Comparison of ENCODE assay signal across 1 cellular context in the genomic region with DNA sequence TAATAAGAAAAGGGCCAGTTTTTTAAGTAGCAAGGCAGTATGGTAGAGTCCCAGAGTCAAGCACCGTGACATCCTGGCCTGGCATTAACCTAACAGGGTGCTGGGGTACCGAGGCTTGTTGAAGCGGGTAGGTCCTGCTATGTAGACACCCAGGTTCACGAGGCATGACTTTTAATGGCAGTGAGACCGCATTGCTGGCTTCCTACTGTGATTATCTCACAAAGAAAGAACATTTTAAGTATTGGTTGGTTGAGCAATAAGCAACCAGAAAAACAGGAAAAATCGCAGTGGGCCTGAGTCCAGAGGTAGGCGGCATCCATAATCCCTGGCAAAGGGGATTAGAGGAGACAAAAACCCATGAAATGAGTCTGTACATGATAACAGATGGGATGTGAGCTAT.
TF ChIP-seq lines count a peak whose summit lies in the region.

No MANE protein-coding gene starts in this region.

TF ChIP-seq in GM23338, 12 proteins besides CTCF, POLR2A, EP300 and RAD21 (continued from another document):
- TF ChIP-seq, protein P1, sequence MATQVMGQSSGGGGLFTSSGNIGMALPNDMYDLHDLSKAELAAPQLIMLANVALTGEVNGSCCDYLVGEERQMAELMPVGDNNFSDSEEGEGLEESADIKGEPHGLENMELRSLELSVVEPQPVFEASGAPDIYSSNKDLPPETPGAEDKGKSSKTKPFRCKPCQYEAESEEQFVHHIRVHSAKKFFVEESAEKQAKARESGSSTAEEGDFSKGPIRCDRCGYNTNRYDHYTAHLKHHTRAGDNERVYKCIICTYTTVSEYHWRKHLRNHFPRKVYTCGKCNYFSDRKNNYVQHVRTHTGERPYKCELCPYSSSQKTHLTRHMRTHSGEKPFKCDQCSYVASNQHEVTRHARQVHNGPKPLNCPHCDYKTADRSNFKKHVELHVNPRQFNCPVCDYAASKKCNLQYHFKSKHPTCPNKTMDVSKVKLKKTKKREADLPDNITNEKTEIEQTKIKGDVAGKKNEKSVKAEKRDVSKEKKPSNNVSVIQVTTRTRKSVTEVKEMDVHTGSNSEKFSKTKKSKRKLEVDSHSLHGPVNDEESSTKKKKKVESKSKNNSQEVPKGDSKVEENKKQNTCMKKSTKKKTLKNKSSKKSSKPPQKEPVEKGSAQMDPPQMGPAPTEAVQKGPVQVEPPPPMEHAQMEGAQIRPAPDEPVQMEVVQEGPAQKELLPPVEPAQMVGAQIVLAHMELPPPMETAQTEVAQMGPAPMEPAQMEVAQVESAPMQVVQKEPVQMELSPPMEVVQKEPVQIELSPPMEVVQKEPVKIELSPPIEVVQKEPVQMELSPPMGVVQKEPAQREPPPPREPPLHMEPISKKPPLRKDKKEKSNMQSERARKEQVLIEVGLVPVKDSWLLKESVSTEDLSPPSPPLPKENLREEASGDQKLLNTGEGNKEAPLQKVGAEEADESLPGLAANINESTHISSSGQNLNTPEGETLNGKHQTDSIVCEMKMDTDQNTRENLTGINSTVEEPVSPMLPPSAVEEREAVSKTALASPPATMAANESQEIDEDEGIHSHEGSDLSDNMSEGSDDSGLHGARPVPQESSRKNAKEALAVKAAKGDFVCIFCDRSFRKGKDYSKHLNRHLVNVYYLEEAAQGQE (IDR thresholded peaks at IDR 0.05; ENCODE audit: unreplicated experiment) = no peak
- no peak for TF ChIP-seq CREB1 (CRISPR knock-in tag; IDR thresholded peaks at IDR 0.05; ENCODE audit: low read depth)
- TF ChIP-seq, protein P2, sequence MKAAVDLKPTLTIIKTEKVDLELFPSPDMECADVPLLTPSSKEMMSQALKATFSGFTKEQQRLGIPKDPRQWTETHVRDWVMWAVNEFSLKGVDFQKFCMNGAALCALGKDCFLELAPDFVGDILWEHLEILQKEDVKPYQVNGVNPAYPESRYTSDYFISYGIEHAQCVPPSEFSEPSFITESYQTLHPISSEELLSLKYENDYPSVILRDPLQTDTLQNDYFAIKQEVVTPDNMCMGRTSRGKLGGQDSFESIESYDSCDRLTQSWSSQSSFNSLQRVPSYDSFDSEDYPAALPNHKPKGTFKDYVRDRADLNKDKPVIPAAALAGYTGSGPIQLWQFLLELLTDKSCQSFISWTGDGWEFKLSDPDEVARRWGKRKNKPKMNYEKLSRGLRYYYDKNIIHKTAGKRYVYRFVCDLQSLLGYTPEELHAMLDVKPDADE (IDR thresholded peaks at IDR 0.05) = no peak
- TF ChIP-seq ZNF114 (CRISPR knock-in tag; IDR thresholded peaks at IDR 0.05) = no peak
- no peak for TF ChIP-seq NANOG (IDR thresholded peaks at IDR 0.05; ENCODE audit: borderline replicate concordance)
- TF ChIP-seq, protein P3, sequence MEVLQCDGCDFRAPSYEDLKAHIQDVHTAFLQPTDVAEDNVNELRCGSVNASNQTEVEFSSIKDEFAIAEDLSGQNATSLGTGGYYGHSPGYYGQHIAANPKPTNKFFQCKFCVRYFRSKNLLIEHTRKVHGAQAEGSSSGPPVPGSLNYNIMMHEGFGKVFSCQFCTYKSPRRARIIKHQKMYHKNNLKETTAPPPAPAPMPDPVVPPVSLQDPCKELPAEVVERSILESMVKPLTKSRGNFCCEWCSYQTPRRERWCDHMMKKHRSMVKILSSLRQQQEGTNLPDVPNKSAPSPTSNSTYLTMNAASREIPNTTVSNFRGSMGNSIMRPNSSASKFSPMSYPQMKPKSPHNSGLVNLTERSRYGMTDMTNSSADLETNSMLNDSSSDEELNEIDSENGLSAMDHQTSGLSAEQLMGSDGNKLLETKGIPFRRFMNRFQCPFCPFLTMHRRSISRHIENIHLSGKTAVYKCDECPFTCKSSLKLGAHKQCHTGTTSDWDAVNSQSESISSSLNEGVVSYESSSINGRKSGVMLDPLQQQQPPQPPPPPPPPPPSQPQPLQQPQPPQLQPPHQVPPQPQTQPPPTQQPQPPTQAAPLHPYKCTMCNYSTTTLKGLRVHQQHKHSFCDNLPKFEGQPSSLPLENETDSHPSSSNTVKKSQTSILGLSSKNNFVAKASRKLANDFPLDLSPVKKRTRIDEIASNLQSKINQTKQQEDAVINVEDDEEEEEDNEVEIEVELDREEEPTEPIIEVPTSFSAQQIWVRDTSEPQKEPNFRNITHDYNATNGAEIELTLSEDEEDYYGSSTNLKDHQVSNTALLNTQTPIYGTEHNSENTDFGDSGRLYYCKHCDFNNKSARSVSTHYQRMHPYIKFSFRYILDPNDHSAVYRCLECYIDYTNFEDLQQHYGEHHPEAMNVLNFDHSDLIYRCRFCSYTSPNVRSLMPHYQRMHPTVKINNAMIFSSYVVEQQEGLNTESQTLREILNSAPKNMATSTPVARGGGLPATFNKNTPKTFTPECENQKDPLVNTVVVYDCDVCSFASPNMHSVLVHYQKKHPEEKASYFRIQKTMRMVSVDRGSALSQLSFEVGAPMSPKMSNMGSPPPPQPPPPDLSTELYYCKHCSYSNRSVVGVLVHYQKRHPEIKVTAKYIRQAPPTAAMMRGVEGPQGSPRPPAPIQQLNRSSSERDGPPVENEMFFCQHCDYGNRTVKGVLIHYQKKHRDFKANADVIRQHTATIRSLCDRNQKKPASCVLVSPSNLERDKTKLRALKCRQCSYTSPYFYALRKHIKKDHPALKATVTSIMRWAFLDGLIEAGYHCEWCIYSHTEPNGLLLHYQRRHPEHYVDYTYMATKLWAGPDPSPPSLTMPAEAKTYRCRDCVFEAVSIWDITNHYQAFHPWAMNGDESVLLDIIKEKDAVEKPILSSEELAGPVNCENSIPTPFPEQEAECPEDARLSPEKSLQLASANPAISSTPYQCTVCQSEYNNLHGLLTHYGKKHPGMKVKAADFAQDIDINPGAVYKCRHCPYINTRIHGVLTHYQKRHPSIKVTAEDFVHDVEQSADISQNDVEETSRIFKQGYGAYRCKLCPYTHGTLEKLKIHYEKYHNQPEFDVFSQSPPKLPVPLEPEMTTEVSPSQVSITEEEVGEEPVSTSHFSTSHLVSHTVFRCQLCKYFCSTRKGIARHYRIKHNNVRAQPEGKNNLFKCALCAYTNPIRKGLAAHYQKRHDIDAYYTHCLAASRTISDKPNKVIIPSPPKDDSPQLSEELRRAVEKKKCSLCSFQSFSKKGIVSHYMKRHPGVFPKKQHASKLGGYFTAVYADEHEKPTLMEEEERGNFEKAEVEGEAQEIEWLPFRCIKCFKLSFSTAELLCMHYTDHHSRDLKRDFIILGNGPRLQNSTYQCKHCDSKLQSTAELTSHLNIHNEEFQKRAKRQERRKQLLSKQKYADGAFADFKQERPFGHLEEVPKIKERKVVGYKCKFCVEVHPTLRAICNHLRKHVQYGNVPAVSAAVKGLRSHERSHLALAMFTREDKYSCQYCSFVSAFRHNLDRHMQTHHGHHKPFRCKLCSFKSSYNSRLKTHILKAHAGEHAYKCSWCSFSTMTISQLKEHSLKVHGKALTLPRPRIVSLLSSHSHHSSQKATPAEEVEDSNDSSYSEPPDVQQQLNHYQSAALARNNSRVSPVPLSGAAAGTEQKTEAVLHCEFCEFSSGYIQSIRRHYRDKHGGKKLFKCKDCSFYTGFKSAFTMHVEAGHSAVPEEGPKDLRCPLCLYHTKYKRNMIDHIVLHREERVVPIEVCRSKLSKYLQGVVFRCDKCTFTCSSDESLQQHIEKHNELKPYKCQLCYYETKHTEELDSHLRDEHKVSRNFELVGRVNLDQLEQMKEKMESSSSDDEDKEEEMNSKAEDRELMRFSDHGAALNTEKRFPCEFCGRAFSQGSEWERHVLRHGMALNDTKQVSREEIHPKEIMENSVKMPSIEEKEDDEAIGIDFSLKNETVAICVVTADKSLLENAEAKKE (CRISPR knock-in tag; IDR thresholded peaks at IDR 0.05) = no peak
- TF ChIP-seq ZNF331 (CRISPR knock-in tag; IDR thresholded peaks at IDR 0.05; ENCODE audit: low read depth) = no peak
- TF ChIP-seq POLR2AphosphoS5 (IDR thresholded peaks at IDR 0.05; ENCODE audit: low read depth) = no peak
- no peak for TF ChIP-seq EZH2 (IDR thresholded peaks at IDR 0.05; ENCODE audit: low read depth, unreplicated experiment)
- no peak for TF ChIP-seq JUNB (IDR thresholded peaks at IDR 0.05; ENCODE audit: unreplicated experiment)
